24 cellular contexts compared by ENCODE assay signal in genomic region chr21:40902993-40903392, GRCh38. TPM values are rescaled to one million over a fixed set of nuclear protein-coding genes. Genes with fewer than 3 reads are reported as not detected.
"Had no signal": no experiment of that assay in that cellular context is flagged by ENCODE, and none has a peak within 500 bp of the region (broad histone marks: within the 10 kb centered on the region; RNA-seq: fewer than 3 reads in every experiment).

No MANE protein-coding gene starts in this region.

- DNase-seq: activated CD4-positive, alpha-beta T cell treated with anti-CD3 and anti-CD28 coated beads for 48 hours; activated CD4-positive, alpha-beta T cell treated with anti-CD3 and anti-CD28 coated beads, Interleukin-2, amount 50 U/mL, for 4 hours; activated CD4-positive, CD25-positive, alpha-beta regulatory T cell treated with anti-CD3 and anti-CD28 coated beads, Interleukin-2, amount 50 U/mL, for 72 hours; activated CD8-positive, alpha-beta memory T cell treated with anti-CD3 and anti-CD28 coated beads, Interleukin-2, amount 10 ng/mL, durations not matched to agents 7 days and 5 days; activated effector memory CD4-positive, alpha-beta T cell treated with anti-CD3 and anti-CD28 coated beads, Interleukin-2, amount 50 U/mL, for 16 hours; activated naive CD4-positive, alpha-beta T cell treated with Interleukin-2 at 50 U/mL for 16 hours; activated naive CD8-positive, alpha-beta T cell treated with anti-CD3 and anti-CD28 coated beads, Interleukin-2, amount 50 U/mL, for 24 hours; activated T-cell treated with anti-CD3 and anti-CD28 coated beads, Interleukin-2, amount 50 U/mL, for 24 hours; amniotic stem cell; cerebellar nuclear complex; MV-4-11; NCI-H1436 treated with DMSO at 0.1 percent for 48 hours; NCI-H2171; NCI-H2227 treated with DMSO at 0.1 percent for 48 hours; NCI-H524; PC-9; SHP77 treated with DMSO at 0.1 percent for 48 hours had no signal

- H3K4me3 ChIP-seq: ascending aorta, body of pancreas, cardiac muscle cell, PC-9 had no signal

- H3K9me3 ChIP-seq: ascending aorta, body of pancreas had no signal

- ATAC-seq: activated CD8-positive, alpha-beta memory T cell treated with anti-CD3 and anti-CD28 coated beads, Interleukin-2, amount 10 ng/mL, durations not matched to agents 7 days and 5 days; activated naive CD4-positive, alpha-beta T cell treated with anti-CD3 and anti-CD28 coated beads, Interleukin-2, amount 50 U/mL, for 72 hours; activated naive CD8-positive, alpha-beta T cell treated with anti-CD3 and anti-CD28 coated beads, Interleukin-2, amount 50 U/mL, for 24 hours; body of pancreas; WTC11 had no signal

- H2AFZ ChIP-seq: PC-9 had no signal

- H3K4me2 ChIP-seq: KMS-11, PC-9 had no signal

- H3K4me1 ChIP-seq: ascending aorta, body of pancreas had no signal

- H3K36me3 ChIP-seq: ascending aorta, cardiac muscle cell had no signal

- H3K27ac ChIP-seq: ascending aorta, body of pancreas, cardiac muscle cell, KMS-11, PC-9 had no signal

- H3K27me3 ChIP-seq: ascending aorta, body of pancreas had no signal

- H3K9ac ChIP-seq: KMS-11 had no signal

RNA-seq across cellular contexts. Expression of gene DSCAM, which starts 56.0 kb away (rescaled TPM):
- total RNA-seq: activated CD8-positive, alpha-beta memory T cell treated with anti-CD3 and anti-CD28 coated beads, Interleukin-2, amount 10 ng/mL, durations not matched to agents 7 days and 5 days; activated naive CD4-positive, alpha-beta T cell treated with anti-CD3 and anti-CD28 coated beads, Interleukin-2, amount 50 U/mL, for 72 hours; ascending aorta; PC-9; SK-MEL-5 had no signal
